In the genomic region with DNA sequence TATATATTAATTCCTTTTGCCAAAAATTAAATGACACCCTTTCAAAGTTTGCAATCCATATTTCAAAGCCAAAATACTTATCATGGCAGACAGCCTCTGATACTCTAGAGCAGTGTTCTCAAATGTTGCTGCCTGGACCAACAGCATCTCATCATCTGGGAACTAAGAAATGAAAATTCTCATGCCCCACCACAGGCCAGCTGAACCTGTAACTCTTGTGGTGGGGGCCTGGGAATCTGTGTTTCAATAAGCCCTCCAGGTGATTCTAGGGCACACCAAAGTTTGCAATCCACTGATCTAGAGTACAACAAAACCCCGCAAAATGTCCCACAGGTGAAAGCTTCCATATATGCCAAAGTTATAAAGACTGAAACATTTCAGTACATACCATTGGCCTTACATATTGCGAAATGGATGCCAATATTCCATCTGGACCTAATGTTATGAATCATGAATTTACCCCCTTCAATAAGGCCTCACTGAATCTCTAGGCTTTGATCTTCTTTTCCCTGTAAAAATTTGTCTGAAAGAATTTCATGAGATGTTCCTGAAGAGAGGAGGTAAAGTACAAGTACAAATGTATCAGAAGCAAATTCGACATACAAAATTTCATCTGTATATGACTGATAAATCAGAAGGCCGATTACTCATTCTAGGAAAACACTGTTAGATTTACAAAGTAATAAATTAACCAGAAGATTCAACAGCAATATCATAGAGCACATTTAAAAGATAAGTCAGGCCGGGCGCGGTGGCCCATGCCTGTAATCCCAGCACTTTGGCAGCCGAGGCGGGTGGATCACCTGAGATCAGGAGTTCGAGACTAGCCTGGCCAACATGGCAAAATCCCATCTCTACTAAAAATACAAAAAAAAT, we compare ENCODE assay signal across 13 cellular contexts. TPM values are rescaled to one million over a fixed set of nuclear protein-coding genes. Genes with fewer than 3 reads are reported as not detected.
A peak's percentile ranks its signal among the peaks of the same experiment; 100 is the strongest.
DNase-seq lines count a peak whose midpoint lies in the region; ATAC-seq, FAIRE-seq and TF ChIP-seq lines count a peak whose summit lies in the region.
"Had no signal": no experiment of that assay in that cellular context is flagged by ENCODE, and none has a peak within 500 bp of the region (broad histone marks: within the 10 kb centered on the region; RNA-seq: fewer than 3 reads in every experiment).

No MANE protein-coding gene starts in this region.

- TF ChIP-seq POLR2A in K562 (conservative IDR thresholded peaks at IDR 0.05) (no peak), prostate gland (IDR thresholded peaks at IDR 0.05) (no peak)

- no peak overlapping the region for H3K4me2 ChIP-seq in K562 (ENCODE audit: insufficient read depth, low read length)

- in situ Hi-C loops in K562 (cut with MboI): no loop called here

- no peak overlapping the region for H3K9ac ChIP-seq in K562 (ENCODE audit: insufficient read depth in 1 of 2, low read depth in 2 of 2, low read length in 2 of 2)

- peaks cover 52% of the 10 kb centered on the region for H3K79me2 ChIP-seq in K562 (ENCODE audit: control insufficient read depth, insufficient read depth, low read length)

- POLR2A ChIA-PET in HEK293 (lab: Yijun Ruan, JAX): no interaction called here
- POLR2A ChIA-PET in K562 (lab: Yijun Ruan, JAX): interaction anchor here (0.9 to 1.3 kb wide), 2 partner anchors 14 to 400 kb away, joined by 3 read pairs; no protein-coding TSS in a partner anchor

- intact Hi-C loops in K562 (cut with micrococcal nuclease): loop anchor here (10.0 kb wide), 3 partner anchors 423 to 633 kb away; a partner anchor contains a TSS
- intact Hi-C loops in psoas muscle (cut with DNase I): no loop called here
- intact Hi-C loops in prostate gland (cut with DNase I): loop anchor here (10.0 kb wide), 1 partner anchor 317 kb away; a partner anchor contains a TSS

- H3K9me3 ChIP-seq in HEK293 (ENCODE audit: control insufficient read depth, insufficient read depth, low read depth, low read length): no peaks in the 10 kb centered on the region
- H3K9me3 ChIP-seq in K562 (replicated peaks; ENCODE audit: control insufficient read depth, insufficient read depth, low read depth, low read length): no peaks in the 10 kb centered on the region
- no peaks in the 10 kb centered on the region for H3K9me3 ChIP-seq in psoas muscle
- no peaks in the 10 kb centered on the region for H3K9me3 ChIP-seq in prostate gland

- 76% methylated on average over 10 of the region's 10 CpGs for WGBS in K562 (ENCODE audit: insufficient coverage, low coverage, missing lambda C conversion rate)
- 79 to 88% (median 83%) methylated on average over 10 of the region's 10 CpGs for WGBS in psoas muscle, 3 donors
- WGBS in prostate gland: 91% methylated on average over 10 of the region's 10 CpGs

- peaks cover 4% of the 10 kb centered on the region for H3K9me3 Mint-ChIP-seq in T-helper 2 cell treated with Interferon-gamma antibody and Interleukin-4, amounts not matched to agents 5 μg/mL and 100 μg/mL, for 36 hours

- CTCF ChIA-PET in HEK293 (lab: Yijun Ruan, JAX) (interaction anchor here (1.2 kb wide), 1 partner anchor 10 kb away, joined by 3 read pairs; no protein-coding TSS in a partner anchor), K562 (lab: Yijun Ruan, JAX; ENCODE audit: low intra/inter-chr PET ratio) (no interaction called here)

- H3K4me3 ChIP-seq in GM12865 (ENCODE audit: low read depth, low read length) (no peak overlapping the region), HEK293 (ENCODE audit: low read depth, low read length) (no peak overlapping the region), K562 (no peak overlapping the region), psoas muscle (no peak overlapping the region), prostate gland (no peak overlapping the region)

- BruUV-seq in K562 (replicated peaks; lab: Mats Ljungman, UMichigan): no TSS peak

- TF ChIP-seq CTCF in GM12865 (IDR thresholded peaks at IDR 0.05; ENCODE audit: insufficient read depth, low read depth, low read length, missing control alignments): no peak
- TF ChIP-seq CTCF in HEK293 (tag by site-specific recombination; IDR thresholded peaks at IDR 0.05): no peak
- no peak for TF ChIP-seq CTCF in K562 (IDR thresholded peaks at IDR 0.05 in 2 of 3, conservative IDR thresholded peaks at IDR 0.05 in 1 of 3; ENCODE audit: insufficient read depth in 2 of 3, low read depth in 1 of 3, low read length in 3 of 3)
- no peak for TF ChIP-seq CTCF in psoas muscle (IDR thresholded peaks at IDR 0.05)
- no peak for TF ChIP-seq CTCF in prostate gland (IDR thresholded peaks at IDR 0.05)

- H3K4me3 Mint-ChIP-seq in T-helper 2 cell treated with Interferon-gamma antibody and Interleukin-4, amounts not matched to agents 5 μg/mL and 100 μg/mL, for 36 hours: no peak overlapping the region

- no peak for ATAC-seq in K562
- no peak for ATAC-seq in psoas muscle
- no peak for ATAC-seq in GM21381 (IDR thresholded peaks at IDR 0.05; ENCODE audit: unreplicated experiment)

- no peak overlapping the region for H3K27ac ChIP-seq in HEK293 (ENCODE audit: extremely low read depth, low read depth, low read length)
- no peak overlapping the region for H3K27ac ChIP-seq in K562 (ENCODE audit: extremely low read depth, low read depth, low read length)
- H3K27ac ChIP-seq in psoas muscle: peak overlapping the region; percentile 52
- H3K27ac ChIP-seq in prostate gland: no peak overlapping the region

- H3K27me3 ChIP-seq in K562 (ENCODE audit: control insufficient read depth in 2 of 2, insufficient read depth in 2 of 2, low read length in 2 of 2) (no peaks in the 10 kb centered on the region), psoas muscle (ENCODE audit: insufficient read depth in 3 of 3, low read length in 2 of 3) (no peaks in the 10 kb centered on the region), prostate gland (replicated peaks; ENCODE audit: insufficient read depth) (no peaks in the 10 kb centered on the region)

- H3K4me1 ChIP-seq in HEK293 (ENCODE audit: control insufficient read depth, insufficient read depth, low read length) (0 out of 2 replicates have a peak, but pooled peaks cover 6% of the 10 kb centered on the region), K562 (replicated peaks in 1 of 2; ENCODE audit: control insufficient read depth in 2 of 2, insufficient read depth in 2 of 2, low read length in 2 of 2) (no peaks in the 10 kb centered on the region), psoas muscle (peaks cover 38% of the 10 kb centered on the region), prostate gland (replicated peaks) (no peaks in the 10 kb centered on the region)

- no peaks in the 10 kb centered on the region for H3K9me1 ChIP-seq in K562 (ENCODE audit: control insufficient read depth, insufficient read depth, low read length)

- no peak overlapping the region for H3K27ac Mint-ChIP-seq in T-helper 2 cell treated with Interferon-gamma antibody and Interleukin-4, amounts not matched to agents 5 μg/mL and 100 μg/mL, for 36 hours

- H3K27me3 Mint-ChIP-seq in T-helper 2 cell treated with Interferon-gamma antibody and Interleukin-4, amounts not matched to agents 5 μg/mL and 100 μg/mL, for 36 hours (ENCODE audit: low read depth): no peaks in the 10 kb centered on the region

- H3K36me3 ChIP-seq in HEK293 (ENCODE audit: control insufficient read depth in 2 of 2, insufficient read depth in 1 of 2, low read length in 2 of 2) (no peaks in the 10 kb centered on the region), K562 (ENCODE audit: control insufficient read depth, insufficient read depth, low read length) (no peaks in the 10 kb centered on the region), psoas muscle (ENCODE audit: insufficient read depth in 1 of 2, low read depth in 1 of 2) (no peaks in the 10 kb centered on the region), prostate gland (no peaks in the 10 kb centered on the region)

- no peak for TF ChIP-seq EP300 in K562 (IDR thresholded peaks at IDR 0.05; ENCODE audit: low read length)

- peaks cover 39% of the 10 kb centered on the region for H3K4me1 Mint-ChIP-seq in T-helper 2 cell treated with Interferon-gamma antibody and Interleukin-4, amounts not matched to agents 5 μg/mL and 100 μg/mL, for 36 hours (ENCODE audit: low read depth)

- FAIRE-seq in K562 (lab: Jason Lieb, UNC): no peak
- FAIRE-seq: endothelial cell of umbilical vein had no signal

- TF ChIP-seq RAD21 in K562 (CRISPR knock-in tag; conservative IDR thresholded peaks at IDR 0.05 in 1 of 2, IDR thresholded peaks at IDR 0.05 in 1 of 2): no peak

- H3K36me3 Mint-ChIP-seq in T-helper 2 cell treated with Interferon-gamma antibody and Interleukin-4, amounts not matched to agents 5 μg/mL and 100 μg/mL, for 36 hours (ENCODE audit: low read depth): peaks cover 27% of the 10 kb centered on the region

- no peaks in the 10 kb centered on the region for H4K20me1 ChIP-seq in K562 (replicated peaks; ENCODE audit: control insufficient read depth, insufficient read depth, low read length)

- H2AFZ ChIP-seq in K562 (ENCODE audit: low read depth, low read length): no peak overlapping the region

- peak; percentile 45 for DNase-seq in GM12865 (ENCODE audit: low read depth)
- DNase-seq in K562 (ENCODE audit: extremely low read depth in 1 of 4, low spot score in 3 of 4): no peak
- no peak for DNase-seq in psoas muscle
- DNase-seq in prostate gland (ENCODE audit: low spot score): no peak
- DNase-seq in T-helper 2 cell treated with Interferon-gamma antibody and Interleukin-4, amounts not matched to agents 5 μg/mL and 100 μg/mL, for 36 hours (ENCODE audit: low spot score): no peak
- DNase-seq: activated CD4-positive, alpha-beta T cell treated with anti-CD3 and anti-CD28 coated beads for 4 hours; GF-D8; NCI-H1105; RPMI8226; T-helper 1 cell had no signal

RNA-seq across cellular contexts. Expression of a gene that starts 25.3 kb away (rescaled TPM):
- total RNA-seq in K562 (2011; cell fraction: chromatin; rRNA removed; ENCODE audit: low replicate concordance): 60.0 and 102 TPM in 2 replicates
- total RNA-seq in K562 (2011; cell fraction: nucleolus; rRNA removed): 40.2 and 50.7 TPM in 2 replicates
- total RNA-seq in K562 (2011; cell fraction: nucleoplasm; rRNA removed): 70.0 and 75.9 TPM in 2 replicates
- total RNA-seq in K562 (2014; rRNA removed): 16.1 and 27.6 TPM in 2 replicates
- total RNA-seq in K562 (2014; rRNA removed; fragmentation: Illumina TruSeq; extraction: Trizol): 14.1 and 15.9 TPM in 2 replicates
- 15.6 and 18.7 TPM in 2 replicates for total RNA-seq in K562 (2015; rRNA removed; fragmentation: Illumina TruSeq; extraction: Trizol)
- total RNA-seq in K562 (2021): 21.3 and 25.7 TPM in 2 replicates
- 43.6 and 48.7 TPM in 2 replicates for polyA plus RNA-seq in K562 (2011; rRNA removed)
- 30.4 and 33.0 TPM in 2 replicates for polyA plus RNA-seq in K562 (2011; cell fraction: cytosol; rRNA removed)
- 81.3 and 107 TPM in 2 replicates for polyA plus RNA-seq in K562 (2011; cell fraction: nucleus; rRNA removed)
- polyA plus RNA-seq in K562 (2012): 15.3 and 19.4 TPM in 2 replicates
- polyA plus RNA-seq in K562 (2014; fragmentation: Illumina TruSeq; extraction: Trizol): 21.6 and 24.2 TPM in 2 replicates
- polyA plus RNA-seq in K562 (2014; fragmentation: Nextera tagmentation; extraction: Ambion mirVana): 1 to 10 TPM; 7.0 to 7.2 TPM
- polyA plus RNA-seq in K562 (2014; rRNA removed): 29.8 and 32.1 TPM in 2 replicates
- 77.5 and 80.6 TPM in 2 replicates for polyA minus RNA-seq in K562 (2011; rRNA and poly(A)+ RNA removed)
- polyA minus RNA-seq in K562 (2011; cell fraction: cytosol; rRNA and poly(A)+ RNA removed): 15.9 and 21.8 TPM in 2 replicates
- 36.1 and 82.8 TPM in 2 replicates for polyA minus RNA-seq in K562 (2011; cell fraction: nucleus; rRNA and poly(A)+ RNA removed)
- total RNA-seq in psoas muscle: 10 to 100 TPM; 20.7 to 37.1 (median 27.1) TPM
- polyA plus RNA-seq in psoas muscle: 10 to 100 TPM; 19.5 to 27.3 (median 20.7) TPM
- total RNA-seq in prostate gland: 10 to 100 TPM; 37.1 to 58.3 TPM

Comparison
In these comparisons a context has a peak if more than half of its experiments do, and no peak if none do; other contexts are left out.
1. intact Hi-C loops: an anchor here in K562 (10.0 kb wide) and prostate gland (10.0 kb wide); none called in psoas muscle.